8 cellular contexts compared by ENCODE assay signal in genomic region chr3:179181021-179181472, GRCh38. TPM values are rescaled to one million over a fixed set of nuclear protein-coding genes. Genes with fewer than 3 reads are reported as not detected.
DNase-seq lines count a peak whose midpoint lies in the region; ATAC-seq and TF ChIP-seq lines count a peak whose summit lies in the region.

No MANE protein-coding gene starts in this region.

- H3K27ac Mint-ChIP-seq in activated T-helper 1 cell treated with anti-CD3 and anti-CD28 coated beads, Interleukin-12 subunit alpha, Interleukin-12 subunit beta, Interleukin-2, Interleukin-4 antibody, amounts not matched to agents 30 ng/mL and 10 ng/mL and 1 ng/mL, durations not matched to agents 14 hours and 24 hours and 36 hours = peak overlapping the region; percentile 46

- no peak overlapping the region for H2AFZ ChIP-seq in PC-9

- no peaks in the 10 kb centered on the region for H3K4me1 Mint-ChIP-seq in activated T-helper 1 cell treated with anti-CD3 and anti-CD28 coated beads, Interleukin-12 subunit alpha, Interleukin-12 subunit beta, Interleukin-2, Interleukin-4 antibody, amounts not matched to agents 30 ng/mL and 10 ng/mL and 1 ng/mL, durations not matched to agents 14 hours and 24 hours and 36 hours (ENCODE audit: low read depth)

- TF ChIP-seq CTCF in right lobe of liver (IDR thresholded peaks at IDR 0.05) (no peak), PC-9 (conservative IDR thresholded peaks at IDR 0.05) (no peak)

- ATAC-seq in GM18868 (IDR thresholded peaks at IDR 0.05; ENCODE audit: unreplicated experiment) (peak; percentile 71), HG02885 (IDR thresholded peaks at IDR 0.05; ENCODE audit: poor library complexity, unreplicated experiment) (peak; percentile 75), right lobe of liver (peak in 3 of 4 donors; percentile 23 to 43 (median 27))

- no TSS peak for BruUV-seq in PC-9 (replicated peaks; lab: Mats Ljungman, UMichigan)

- peaks cover 25% of the 10 kb centered on the region for H3K79me2 ChIP-seq in PC-9 (ENCODE audit: low read depth)

- no peaks in the 10 kb centered on the region for H3F3A ChIP-seq in PC-9 (ENCODE audit: insufficient read depth, low read depth)

- no peaks in the 10 kb centered on the region for H3K36me3 Mint-ChIP-seq in activated T-helper 1 cell treated with anti-CD3 and anti-CD28 coated beads, Interleukin-12 subunit alpha, Interleukin-12 subunit beta, Interleukin-2, Interleukin-4 antibody, amounts not matched to agents 30 ng/mL and 10 ng/mL and 1 ng/mL, durations not matched to agents 14 hours and 24 hours and 36 hours (ENCODE audit: low read depth)

- H3K36me3 ChIP-seq in right lobe of liver (no peaks in the 10 kb centered on the region), PC-9 (ENCODE audit: low read depth) (no peaks in the 10 kb centered on the region)

- POLR2A ChIA-PET in PC-9 (lab: Charles Lee; ENCODE audit: unreplicated experiment) = no interaction called here

- H3K4me3 ChIP-seq in right lobe of liver = no peak overlapping the region
- no peak overlapping the region for H3K4me3 ChIP-seq in PC-9

- H3K27me3 ChIP-seq in right lobe of liver (no peaks in the 10 kb centered on the region), PC-9 (ENCODE audit: insufficient read depth, low read depth) (no peaks in the 10 kb centered on the region)

- intact Hi-C loops in activated T-helper 1 cell treated with anti-CD3 and anti-CD28 coated beads, Interleukin-12 subunit alpha, Interleukin-12 subunit beta, Interleukin-2, Interleukin-4 antibody, amounts not matched to agents 30 ng/mL and 10 ng/mL and 1 ng/mL, durations not matched to agents 14 hours and 24 hours and 36 hours (cut with micrococcal nuclease) = loop anchor here (1.0 kb wide), 3 partner anchors 15 to 135 kb away; no protein-coding TSS in a partner anchor
- intact Hi-C loops in right lobe of liver (cut with DNase I) (no loop called here), PC-9 (cut with micrococcal nuclease; ENCODE audit: unreplicated experiment) (no loop called here)

- H3K4me1 ChIP-seq in right lobe of liver (peaks cover 0 to 8% (median 0%) of the 10 kb centered on the region in 4 donors), PC-9 (replicated peaks; ENCODE audit: insufficient read depth) (peaks cover 15% of the 10 kb centered on the region; the same call in 1 of the 2 replicates)

- no peak for DNase-seq in activated T-helper 1 cell treated with anti-CD3 and anti-CD28 coated beads, Interleukin-12 subunit alpha, Interleukin-12 subunit beta, Interleukin-2, Interleukin-4 antibody, amounts not matched to agents 30 ng/mL and 10 ng/mL and 1 ng/mL, durations not matched to agents 14 hours and 24 hours and 36 hours (ENCODE audit: low spot score)
- DNase-seq in right lobe of liver (no peak), PC-9 (no peak), middle frontal gyrus (ENCODE audit: extremely low spot score, low spot score) (no peak), NAMALWA (ENCODE audit: low spot score) (no peak), NCI-H2029 treated with DMSO at 0.1 percent for 48 hours (lab: John Stamatoyannopoulos, UW) (no peak)

- H3K27me3 Mint-ChIP-seq in activated T-helper 1 cell treated with anti-CD3 and anti-CD28 coated beads, Interleukin-12 subunit alpha, Interleukin-12 subunit beta, Interleukin-2, Interleukin-4 antibody, amounts not matched to agents 30 ng/mL and 10 ng/mL and 1 ng/mL, durations not matched to agents 14 hours and 24 hours and 36 hours (ENCODE audit: insufficient read depth) = peaks cover 2% of the 10 kb centered on the region

- no peaks in the 10 kb centered on the region for H3K9me2 ChIP-seq in PC-9 (ENCODE audit: insufficient read depth)

- whole genome bisulfite sequencing in right lobe of liver (ENCODE audit: insufficient coverage, low coverage, low lambda C conversion rate, missing lambda C conversion rate) = 41% methylated on average over 1 of the region's 1 CpG

- no peak overlapping the region for H3K4me3 Mint-ChIP-seq in activated T-helper 1 cell treated with anti-CD3 and anti-CD28 coated beads, Interleukin-12 subunit alpha, Interleukin-12 subunit beta, Interleukin-2, Interleukin-4 antibody, amounts not matched to agents 30 ng/mL and 10 ng/mL and 1 ng/mL, durations not matched to agents 14 hours and 24 hours and 36 hours

- no peak for TF ChIP-seq POLR2A in right lobe of liver (IDR thresholded peaks at IDR 0.05)

- no peak overlapping the region for H3K27ac ChIP-seq in right lobe of liver
- no peak overlapping the region for H3K27ac ChIP-seq in PC-9

- peaks cover 30% of the 10 kb centered on the region for H4K20me1 ChIP-seq in PC-9 (ENCODE audit: insufficient read depth)

- no peak overlapping the region for H3K4me2 ChIP-seq in PC-9

- CTCF ChIA-PET in PC-9 (lab: Charles Lee) = no interaction called here

- H3K9me3 ChIP-seq in right lobe of liver (no peaks in the 10 kb centered on the region), PC-9 (ENCODE audit: insufficient read depth, low read depth) (no peaks in the 10 kb centered on the region)

- no peaks in the 10 kb centered on the region for H3K9me3 Mint-ChIP-seq in activated T-helper 1 cell treated with anti-CD3 and anti-CD28 coated beads, Interleukin-12 subunit alpha, Interleukin-12 subunit beta, Interleukin-2, Interleukin-4 antibody, amounts not matched to agents 30 ng/mL and 10 ng/mL and 1 ng/mL, durations not matched to agents 14 hours and 24 hours and 36 hours

RNA-seq across cellular contexts. Expression of gene PIK3CA, which starts 32.9 kb away (rescaled TPM):
- 18.9 and 19.7 TPM in 2 replicates for total RNA-seq in activated T-helper 1 cell treated with anti-CD3 and anti-CD28 coated beads, Interleukin-12 subunit alpha, Interleukin-12 subunit beta, Interleukin-2, Interleukin-4 antibody, amounts not matched to agents 30 ng/mL and 10 ng/mL and 1 ng/mL, durations not matched to agents 14 hours and 24 hours and 36 hours
- 10 to 100 TPM in 3 of 6 experiments, 1 to 10 TPM in 3; 6.5 to 13.1 (median 11.2) TPM for total RNA-seq in right lobe of liver
- 33.9 and 39.9 TPM in 2 replicates for total RNA-seq in PC-9 (2021)
